Comparison of ENCODE assay signal across 1 cellular context in genomic region chr7:140696679-140697446, GRCh38.
A peak's percentile ranks its signal among the peaks of the same experiment; 100 is the strongest.
TF ChIP-seq lines count a peak whose summit lies in the region.

TSS of gene NDUFB2 (plus strand) at chr7:140696708. CDS start at chr7:140696745, 37 bp downstream.

TF ChIP-seq in SK-N-SH, 30 proteins besides CTCF, POLR2A, EP300 and RAD21 (continued from another document):
- peak; percentile 76; the same call in 1 of the 2 replicates for TF ChIP-seq SIN3A (IDR thresholded peaks at IDR 0.05; ENCODE audit: borderline replicate concordance, low read depth, low read length)
- peak; percentile 91 for TF ChIP-seq MXI1 (IDR thresholded peaks at IDR 0.05; ENCODE audit: low read depth, low read length)
- TF ChIP-seq YY1 (IDR thresholded peaks at IDR 0.05; ENCODE audit: low read depth) = 0 out of 2 replicates have a peak, but pooled peaks have one; percentile 42
- TF ChIP-seq MEF2A (IDR thresholded peaks at IDR 0.05; ENCODE audit: borderline replicate concordance, low read depth) = no peak
- TF ChIP-seq FOXM1 (IDR thresholded peaks at IDR 0.05; ENCODE audit: low read depth) = no peak
- no peak for TF ChIP-seq ZBTB33 (IDR thresholded peaks at IDR 0.05; ENCODE audit: borderline replicate concordance, low read depth)
- no peak for TF ChIP-seq USF2 (IDR thresholded peaks at IDR 0.05; ENCODE audit: borderline replicate concordance, low read depth, low read length)
- TF ChIP-seq FOXJ3 (CRISPR knock-in tag; IDR thresholded peaks at IDR 0.05) = no peak
- TF ChIP-seq NFIC (IDR thresholded peaks at IDR 0.05; ENCODE audit: borderline replicate concordance) = no peak; the same call in 1 of the 2 replicates
- no peak for TF ChIP-seq RXRA (IDR thresholded peaks at IDR 0.05; ENCODE audit: borderline replicate concordance, low read depth)
- TF ChIP-seq POLR2AphosphoS5 (IDR thresholded peaks at IDR 0.05; ENCODE audit: low read depth, low read length) = peak; percentile 96
- TF ChIP-seq FOSL2 (IDR thresholded peaks at IDR 0.05; ENCODE audit: borderline replicate concordance, low read depth) = no peak
- no peak for TF ChIP-seq JUND (IDR thresholded peaks at IDR 0.05)
- TF ChIP-seq ELF1 (IDR thresholded peaks at IDR 0.05) = peak; percentile 77
- TF ChIP-seq TEAD4 (IDR thresholded peaks at IDR 0.05; ENCODE audit: borderline replicate concordance, insufficient read depth) = no peak
- TF ChIP-seq NRF1 (IDR thresholded peaks at IDR 0.05; ENCODE audit: low read depth, low read length) = peak; percentile 47
- TF ChIP-seq IRF3 (IDR thresholded peaks at IDR 0.05; ENCODE audit: low read depth, low read length) = no peak
- peak; percentile 74; the same call in 1 of the 2 replicates for TF ChIP-seq PBX3 (IDR thresholded peaks at IDR 0.05)
- TF ChIP-seq EZH2phosphoT487 (IDR thresholded peaks at IDR 0.05; ENCODE audit: borderline replicate concordance, low read depth) = no peak
- no peak for TF ChIP-seq RFX5 (IDR thresholded peaks at IDR 0.05; ENCODE audit: low read length)
